ENCODE assay signal across 1 cellular context in the genomic region with DNA sequence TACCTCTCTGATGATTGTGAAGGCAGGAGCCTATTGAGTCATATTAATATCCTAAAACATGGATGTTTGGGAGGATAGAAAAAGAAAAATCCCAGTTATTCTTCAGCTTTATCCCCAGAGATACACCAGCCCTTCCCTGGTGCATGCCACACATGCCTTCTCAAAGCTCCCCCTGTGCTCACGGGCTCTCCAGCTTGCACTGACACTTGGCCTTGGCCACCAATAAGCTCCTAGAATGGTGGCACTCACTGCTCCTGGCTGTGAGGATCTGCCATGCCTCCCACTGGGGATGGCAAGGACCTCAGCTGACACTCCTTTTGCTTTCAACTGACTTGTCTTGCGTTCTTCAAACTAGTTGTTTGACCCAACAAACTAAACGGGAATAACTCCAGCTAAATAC.
TF ChIP-seq lines count a peak whose summit lies in the region.

No MANE protein-coding gene starts in this region.

TF ChIP-seq in H1, 55 proteins besides CTCF, POLR2A, EP300 and RAD21:
- no peak for TF ChIP-seq USF2 (IDR thresholded peaks at IDR 0.05; ENCODE audit: low read length)
- TF ChIP-seq BCL11A (IDR thresholded peaks at IDR 0.05; ENCODE audit: low read depth in 2 of 2, low read length in 2 of 2): no peak
- TF ChIP-seq E2F6 (IDR thresholded peaks at IDR 0.05): no peak
- TF ChIP-seq SUZ12 (IDR thresholded peaks at IDR 0.05; ENCODE audit: low read length): no peak
- no peak for TF ChIP-seq HDAC6 (IDR thresholded peaks at IDR 0.05; ENCODE audit: low read depth, low read length)
- no peak for TF ChIP-seq POLR2AphosphoS5 (IDR thresholded peaks at IDR 0.05; ENCODE audit: low read depth, low read length)
- no peak for TF ChIP-seq GABPA (IDR thresholded peaks at IDR 0.05; ENCODE audit: borderline replicate concordance, insufficient read depth, low read length)
- TF ChIP-seq SP2 (IDR thresholded peaks at IDR 0.05; ENCODE audit: low read length): no peak
- no peak for TF ChIP-seq MAFK (IDR thresholded peaks at IDR 0.05; ENCODE audit: low read depth, low read length)
- no peak for TF ChIP-seq ATF2 (IDR thresholded peaks at IDR 0.05; ENCODE audit: low read length)
- TF ChIP-seq SIN3A (conservative IDR thresholded peaks at IDR 0.05 in 1 of 2, IDR thresholded peaks at IDR 0.05 in 1 of 2; ENCODE audit: low read depth in 1 of 2, low read length in 2 of 2): no peak
- no peak for TF ChIP-seq JUN (IDR thresholded peaks at IDR 0.05; ENCODE audit: low read depth, low read length)
- no peak for TF ChIP-seq JUND (IDR thresholded peaks at IDR 0.05; ENCODE audit: low read length)
- no peak for TF ChIP-seq RBBP5 (IDR thresholded peaks at IDR 0.05; ENCODE audit: borderline replicate concordance, low read depth, low read length)
- TF ChIP-seq TCF12 (IDR thresholded peaks at IDR 0.05; ENCODE audit: low read depth, low read length): no peak
